Comparison of ENCODE assay signal across 21 cellular contexts in the genomic region with DNA sequence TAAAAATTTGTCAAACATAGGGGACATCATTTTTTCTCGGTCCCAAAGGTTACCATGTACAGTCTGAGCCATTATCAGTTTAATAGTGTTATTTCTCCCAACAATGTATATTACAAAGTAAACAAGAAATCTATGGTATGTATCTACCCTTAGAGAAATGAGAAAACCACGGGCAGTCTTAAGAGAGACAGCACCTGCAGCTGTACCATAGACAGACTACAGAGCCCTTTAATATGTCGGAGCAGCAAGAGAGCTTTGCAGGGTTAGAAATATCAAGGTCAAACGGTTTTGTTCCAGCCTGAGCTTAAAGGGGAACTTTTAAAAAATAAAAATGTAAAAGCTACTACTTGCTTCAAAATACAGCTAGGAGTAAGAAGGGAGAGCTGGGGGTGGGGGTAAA. TPM values are rescaled to one million over a fixed set of nuclear protein-coding genes. Genes with fewer than 3 reads are reported as not detected.
A peak's percentile ranks its signal among the peaks of the same experiment; 100 is the strongest.
DNase-seq lines count a peak whose midpoint lies in the region; ATAC-seq, FAIRE-seq and TF ChIP-seq lines count a peak whose summit lies in the region.
"Had no signal": no experiment of that assay in that cellular context is flagged by ENCODE, and none has a peak within 500 bp of the region (broad histone marks: within the 10 kb centered on the region; RNA-seq: fewer than 3 reads in every experiment).

No MANE protein-coding gene starts in this region.

- H3K9me3 Mint-ChIP-seq in activated T-cell treated with anti-CD3 and anti-CD28 coated beads, Interleukin-2, amount 50 U/mL, for 72 hours, result no peaks in the 10 kb centered on the region
- H3K9me3 Mint-ChIP-seq in naive B cell, result peaks cover 0 to 3% (median 0%) of the 10 kb centered on the region in 7 donors
- H3K9me3 Mint-ChIP-seq: CD8-positive, alpha-beta memory T cell had no signal

- no peak overlapping the region for H2AFZ ChIP-seq in osteoblast (ENCODE audit: low read length)
- H2AFZ ChIP-seq: GM23248, PC-9 had no signal

- no peak overlapping the region for H3K4me3 ChIP-seq in adrenal gland
- no peak overlapping the region for H3K4me3 ChIP-seq in osteoblast (ENCODE audit: insufficient read depth, low read length)
- H3K4me3 ChIP-seq: BLaER1, GM23248, K562, PC-9 had no signal

- H3K36me3 ChIP-seq in adrenal gland (replicated peaks in 1 of 2) (no peaks in the 10 kb centered on the region), osteoblast (ENCODE audit: insufficient read depth, low read length) (no peaks in the 10 kb centered on the region)
- H3K36me3 ChIP-seq: BLaER1 had no signal

- H3K27ac ChIP-seq in adrenal gland (peak overlapping the region in 4 of 5 donors; percentile 11 to 94 (median 66)), osteoblast (ENCODE audit: low read depth, low read length) (no peak overlapping the region)
- H3K27ac ChIP-seq: BLaER1, GM23248, PC-9 had no signal

- no peaks in the 10 kb centered on the region for H3K27me3 Mint-ChIP-seq in activated T-cell treated with anti-CD3 and anti-CD28 coated beads, Interleukin-2, amount 50 U/mL, for 72 hours (ENCODE audit: low read depth)
- no peaks in the 10 kb centered on the region for H3K27me3 Mint-ChIP-seq in naive B cell
- H3K27me3 Mint-ChIP-seq: CD8-positive, alpha-beta memory T cell had no signal

- intact Hi-C loops in adrenal gland (cut with DNase I), result no loop called here

- DNase-seq in activated T-cell treated with anti-CD3 and anti-CD28 coated beads, Interleukin-2, amount 50 U/mL, for 72 hours, result no peak
- DNase-seq in activated T-cell treated with anti-CD3 and anti-CD28 coated beads, Interleukin-2, amount 50 U/mL, for 48 hours, result no peak
- DNase-seq in adrenal gland (no peak), naive B cell (no peak), osteoblast (ENCODE audit: insufficient read length, low spot score, missing footprints) (no peak), H4 (ENCODE audit: low spot score) (no peak), GM12891 (ENCODE audit: insufficient read length, low spot score) (no peak)
- DNase-seq: CD8-positive, alpha-beta memory T cell; DMS79 treated with DMSO at 0.1 percent for 48 hours; MV-4-11; NCI-H1417; NCI-H187 treated with DMSO at 0.1 percent for 48 hours; NCI-H446; PC-9 had no signal

- no peak for ATAC-seq in activated T-cell treated with anti-CD3 and anti-CD28 coated beads, Interleukin-2, amount 50 U/mL, for 72 hours (replicated peaks in 1 of 2)
- no peak for ATAC-seq in naive B cell (ENCODE audit: low read depth in 2 of 2)
- no peak for ATAC-seq in esophagus mucosa
- ATAC-seq: HCT116, K562 had no signal

- H3K4me1 Mint-ChIP-seq in activated T-cell treated with anti-CD3 and anti-CD28 coated beads, Interleukin-2, amount 50 U/mL, for 72 hours (ENCODE audit: low read depth), result peaks cover 46% of the 10 kb centered on the region
- peaks cover 75 to 99% (median 93%) of the 10 kb centered on the region in 3 donors for H3K4me1 Mint-ChIP-seq in naive B cell

- peak overlapping the region; percentile 74 for H3K27ac Mint-ChIP-seq in activated T-cell treated with anti-CD3 and anti-CD28 coated beads, Interleukin-2, amount 50 U/mL, for 72 hours
- peak overlapping the region in 4 of 6 donors; percentile 47 to 76 (median 58) for H3K27ac Mint-ChIP-seq in naive B cell

- TF ChIP-seq CTCF in adrenal gland (IDR thresholded peaks at IDR 0.05), result no peak
- TF ChIP-seq CTCF in osteoblast (IDR thresholded peaks at IDR 0.05; ENCODE audit: extremely low read depth, low read depth, low read length), result no peak

- FAIRE-seq in GM12891 (lab: Jason Lieb, UNC), result no peak
- FAIRE-seq: D721Med, G401.6, K562 had no signal

- H3K36me3 Mint-ChIP-seq in activated T-cell treated with anti-CD3 and anti-CD28 coated beads, Interleukin-2, amount 50 U/mL, for 72 hours (ENCODE audit: insufficient read depth in 2 of 2), result no peaks in the 10 kb centered on the region
- H3K36me3 Mint-ChIP-seq in naive B cell, result peaks cover 16 to 19% of the 10 kb centered on the region in 2 donors

- H4K20me1 ChIP-seq in osteoblast (ENCODE audit: insufficient read depth, low read length), result peaks cover 41% of the 10 kb centered on the region

- no peak for TF ChIP-seq POLR2A in adrenal gland (IDR thresholded peaks at IDR 0.05)
- no peak for TF ChIP-seq POLR2A in GM12891 (IDR thresholded peaks at IDR 0.05; ENCODE audit: low read depth, low read length)

- H3K27me3 ChIP-seq in adrenal gland (no peaks in the 10 kb centered on the region), osteoblast (ENCODE audit: insufficient read depth, low read length) (no peaks in the 10 kb centered on the region)

- no peak overlapping the region for H3K4me3 Mint-ChIP-seq in activated T-cell treated with anti-CD3 and anti-CD28 coated beads, Interleukin-2, amount 50 U/mL, for 72 hours
- peak overlapping the region in 7 of 8 donors; percentile 31 to 78 (median 54) for H3K4me3 Mint-ChIP-seq in naive B cell
- H3K4me3 Mint-ChIP-seq: CD8-positive, alpha-beta memory T cell had no signal

- H3K4me1 ChIP-seq in adrenal gland (replicated peaks in 1 of 2) (peaks cover 28 to 75% of the 10 kb centered on the region in 2 donors), osteoblast (ENCODE audit: insufficient read depth, low read length) (peaks cover 20% of the 10 kb centered on the region)

- no peaks in the 10 kb centered on the region for H3K9me3 ChIP-seq in adrenal gland (replicated peaks in 1 of 3)
- H3K9me3 ChIP-seq in osteoblast (ENCODE audit: low read depth, low read length), result no peaks in the 10 kb centered on the region
- H3K9me3 ChIP-seq: BLaER1 had no signal

- peaks cover 84% of the 10 kb centered on the region for H3K79me2 ChIP-seq in osteoblast (ENCODE audit: insufficient read depth, low read length)

- 33 to 48% (median 44%) methylated on average over 4 of the region's 4 CpGs for WGBS in adrenal gland, 4 donors

- H3K4me2 ChIP-seq in osteoblast (ENCODE audit: insufficient read depth, low read length), result no peak overlapping the region
- H3K4me2 ChIP-seq: BLaER1, PC-9 had no signal

TF ChIP-seq in GM12891, 5 proteins besides CTCF, POLR2A, EP300 and RAD21:
- TF ChIP-seq PAX5 (IDR thresholded peaks at IDR 0.05; ENCODE audit: insufficient read depth, low read length, severe bottlenecking), result no peak
- no peak for TF ChIP-seq TAF1 (IDR thresholded peaks at IDR 0.05; ENCODE audit: low read depth, low read length)
- no peak for TF ChIP-seq POU2F2 (IDR thresholded peaks at IDR 0.05; ENCODE audit: low read depth, low read length)
- TF ChIP-seq SPI1 (IDR thresholded peaks at IDR 0.05; ENCODE audit: low read depth, low read length), result no peak
- TF ChIP-seq POLR2AphosphoS5 (IDR thresholded peaks at IDR 0.05; ENCODE audit: low read depth, low read length), result no peak

RNA-seq across cellular contexts. Expression of a gene that starts 53.2 kb away (rescaled TPM):
- total RNA-seq in activated T-cell treated with anti-CD3 and anti-CD28 coated beads, Interleukin-2, amount 50 U/mL, for 72 hours, result 10 to 100 TPM in 1 of 2 donors, 1 to 10 TPM in 1; 7.4 to 19.6 TPM
- total RNA-seq in adrenal gland (100 to 1,000 TPM; 134 to 830 (median 180) TPM), esophagus mucosa (9.3 TPM), osteoblast (65.4 and 67.3 TPM in 2 replicates)
- polyA plus RNA-seq in adrenal gland (1,000 to 10,000 TPM in 1 of 3 donors, 100 to 1,000 TPM in 2; 119 to 1,158 (median 135) TPM), naive B cell (ENCODE audit: low read depth in 6 of 6) (100 to 1,000 TPM in 5 of 6 donors, 10 to 100 TPM in 1; 71.3 to 177 (median 131) TPM)
- 11.7 and 12.4 TPM in 2 replicates for total RNA-seq in H4 (2014; rRNA removed; shearing (Covaris generic))
- 14.1 TPM for polyA plus RNA-seq in GM12891 (2012; ENCODE audit: low read depth, missing spikeins)

Comparison
In these comparisons a context has a peak if more than half of its experiments do, and no peak if none do; other contexts are left out.
1. H3K4me3 Mint-ChIP-seq: peak in naive B cell (7 of 8); none in activated T-cell treated with anti-CD3 and anti-CD28 coated beads, Interleukin-2, amount 50 U/mL, for 72 hours (0 of 2).